In the genomic region with DNA sequence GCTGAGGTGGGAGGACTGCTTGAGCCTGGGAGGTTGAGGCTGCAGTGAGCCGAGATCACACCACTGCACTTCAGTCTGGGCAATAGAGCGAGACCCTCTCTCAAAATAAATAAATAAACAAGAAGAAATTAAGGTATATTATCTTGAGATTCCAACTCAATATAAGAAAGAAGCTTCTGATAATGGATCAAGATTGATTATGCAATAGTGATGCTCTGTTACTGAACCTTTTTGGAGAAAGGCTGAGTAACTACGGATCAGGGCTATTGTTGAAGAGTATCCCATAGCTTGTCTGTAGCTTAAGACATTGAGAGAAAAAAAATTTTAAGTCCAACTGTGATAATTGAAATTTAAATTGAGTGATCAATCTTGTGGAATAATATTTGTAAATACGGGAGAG, we compare ENCODE assay signal across 2 cellular contexts.
TF ChIP-seq lines count a peak whose summit lies in the region.

No MANE protein-coding gene starts in this region.

TF ChIP-seq in HepG2, 621 proteins besides CTCF, POLR2A, EP300 and RAD21:
- peak; percentile 64 for TF ChIP-seq CEBPB (IDR thresholded peaks at IDR 0.05; ENCODE audit: borderline replicate concordance, low read depth, low read length)
- TF ChIP-seq FOXJ3 (CRISPR knock-in tag; IDR thresholded peaks at IDR 0.05; ENCODE audit: borderline replicate concordance): no peak

TF ChIP-seq in WTC11, 78 proteins besides CTCF, POLR2A, EP300 and RAD21:
- TF ChIP-seq, protein P1, sequence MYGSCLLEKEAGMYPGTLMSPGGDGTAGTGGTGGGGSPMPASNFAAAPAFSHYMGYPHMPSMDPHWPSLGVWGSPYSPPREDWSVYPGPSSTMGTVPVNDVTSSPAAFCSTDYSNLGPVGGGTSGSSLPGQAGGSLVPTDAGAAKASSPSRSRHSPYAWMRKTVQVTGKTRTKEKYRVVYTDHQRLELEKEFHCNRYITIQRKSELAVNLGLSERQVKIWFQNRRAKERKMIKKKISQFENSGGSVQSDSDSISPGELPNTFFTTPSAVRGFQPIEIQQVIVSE (CRISPR knock-in tag; IDR thresholded peaks at IDR 0.05; ENCODE audit: borderline replicate concordance): no peak
- peak; percentile 71; the same call in 1 of the 2 replicates for TF ChIP-seq ZNF121 (CRISPR knock-in tag; IDR thresholded peaks at IDR 0.05)
